Comparison of ENCODE assay signal across 8 cellular contexts in the genomic region with DNA sequence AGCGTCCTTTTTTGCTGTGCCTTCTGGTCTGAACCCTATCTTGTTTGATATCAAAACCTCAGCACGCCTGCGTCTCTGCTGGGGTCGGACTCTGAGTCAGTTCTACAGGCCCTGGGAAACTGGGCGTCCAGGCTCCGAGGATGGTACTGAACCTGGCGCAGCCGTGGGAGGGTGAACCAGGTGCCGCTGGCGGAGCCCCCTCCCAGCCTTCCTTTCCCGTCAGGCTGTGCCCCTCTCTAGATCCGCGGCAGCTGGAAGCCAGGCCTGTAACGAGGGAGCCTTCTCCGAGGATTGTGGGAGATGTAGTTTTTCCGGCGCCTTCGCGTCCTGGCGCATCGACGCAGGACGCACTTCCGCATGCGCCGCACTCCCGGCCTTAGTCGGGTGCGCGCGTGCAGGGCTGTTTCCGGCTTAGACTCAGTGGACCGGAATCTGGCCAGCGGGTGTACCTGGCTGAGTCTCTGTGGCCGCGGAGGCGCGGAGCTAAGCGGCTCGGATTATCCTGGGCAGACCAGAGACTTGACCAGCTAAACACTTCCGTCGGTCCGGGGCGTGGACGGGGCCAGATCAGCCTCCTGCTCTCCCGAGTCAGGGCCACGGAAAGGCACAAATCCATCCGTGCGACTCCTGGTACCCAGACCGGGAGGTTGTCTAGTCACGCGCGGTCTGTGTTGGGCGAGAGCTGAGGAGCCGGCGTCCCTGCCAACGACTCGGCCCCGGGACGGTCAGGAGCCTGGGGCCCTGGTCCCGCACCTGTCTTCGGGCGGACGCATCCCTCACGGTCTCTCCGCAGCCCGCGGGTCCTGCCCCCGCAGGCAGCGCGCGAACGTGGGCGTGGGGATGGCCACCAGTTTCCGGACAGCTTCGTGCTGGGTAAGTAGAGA. TPM values are rescaled to one million over a fixed set of nuclear protein-coding genes. Genes with fewer than 3 reads are reported as not detected.
DNase-seq lines count a peak whose midpoint lies in the region; ATAC-seq lines count a peak whose summit lies in the region.

A gene with protein sequence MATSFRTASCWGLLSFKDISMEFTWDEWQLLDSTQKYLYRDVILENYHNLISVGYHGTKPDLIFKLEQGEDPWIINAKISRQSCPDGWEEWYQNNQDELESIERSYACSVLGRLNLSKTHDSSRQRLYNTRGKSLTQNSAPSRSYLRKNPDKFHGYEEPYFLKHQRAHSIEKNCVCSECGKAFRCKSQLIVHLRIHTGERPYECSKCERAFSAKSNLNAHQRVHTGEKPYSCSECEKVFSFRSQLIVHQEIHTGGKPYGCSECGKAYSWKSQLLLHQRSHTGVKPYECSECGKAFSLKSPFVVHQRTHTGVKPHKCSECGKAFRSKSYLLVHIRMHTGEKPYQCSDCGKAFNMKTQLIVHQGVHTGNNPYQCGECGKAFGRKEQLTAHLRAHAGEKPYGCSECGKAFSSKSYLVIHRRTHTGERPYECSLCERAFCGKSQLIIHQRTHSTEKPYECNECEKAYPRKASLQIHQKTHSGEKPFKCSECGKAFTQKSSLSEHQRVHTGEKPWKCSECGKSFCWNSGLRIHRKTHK (plus strand): TSS at position 367 of the 884 bp plus-strand sequence. CDS start 474 bp downstream, at position 841.

- H2BK120ac ChIP-seq in mesendoderm (ENCODE audit: low read depth, low read length), result no peak within 1 kb of the TSS

- H3K9me3 ChIP-seq in NT2/D1 (ENCODE audit: insufficient read depth, low read length), result peaks cover 3% of the 10 kb centered on the region; the same call in 1 of the 2 replicates
- H3K9me3 ChIP-seq in endocrine pancreas (ENCODE audit: control insufficient read depth, low read length), result no peaks in the 10 kb centered on the region

- no CpG with 5 or more reads among the region's 76 CpGs for WGBS in mesendoderm (ENCODE audit: extremely low coverage, insufficient coverage, low lambda C conversion rate)

- H3K4me2 ChIP-seq in mesendoderm (ENCODE audit: low read length), result peak within 1 kb of the TSS; percentile 91

- H3K9ac ChIP-seq in NT2/D1 (ENCODE audit: insufficient read length, low read depth) (peak within 1 kb of the TSS; percentile 97), endocrine pancreas (ENCODE audit: control insufficient read depth, insufficient read depth, low read length) (peak within 1 kb of the TSS; percentile 89), mesendoderm (ENCODE audit: low read length) (peak within 1 kb of the TSS; percentile 87)

- H3K9me3 Mint-ChIP-seq in activated CD8-positive, alpha-beta memory T cell treated with anti-CD3 and anti-CD28 coated beads, Interleukin-2, amount 10 ng/mL, durations not matched to agents 7 days and 5 days (ENCODE audit: low read depth), result peaks cover 20% of the 10 kb centered on the region

- H3K4me3 ChIP-seq in NT2/D1 (ENCODE audit: insufficient read length, low read depth) (peak within 1 kb of the TSS; percentile 96), endocrine pancreas (ENCODE audit: control insufficient read depth, insufficient read depth, low read length) (peak within 1 kb of the TSS; percentile 69), mesendoderm (ENCODE audit: low read length) (peak within 1 kb of the TSS; percentile 83)

- H3K4me1 ChIP-seq in NT2/D1 (ENCODE audit: insufficient read depth, insufficient read length) (no peaks in the 10 kb centered on the region), endocrine pancreas (ENCODE audit: control insufficient read depth, insufficient read depth, low read length) (no peaks in the 10 kb centered on the region), mesendoderm (ENCODE audit: control insufficient read depth, low read depth, low read length) (no peaks in the 10 kb centered on the region)

- CTCF ChIA-PET in activated CD8-positive, alpha-beta memory T cell treated with anti-CD3 and anti-CD28 coated beads, Interleukin-2, amount 10 ng/mL, durations not matched to agents 7 days and 5 days (lab: Charles Lee), result interaction anchor here (0.8 to 2.3 kb wide), 3 partner anchors 82 to 195 kb away, joined by 3 to 8 read pairs (median 3); partner anchors contain the start of gene ZNF268

- H3K36me3 Mint-ChIP-seq in activated CD8-positive, alpha-beta memory T cell treated with anti-CD3 and anti-CD28 coated beads, Interleukin-2, amount 10 ng/mL, durations not matched to agents 7 days and 5 days, result peaks cover 47% of the 10 kb centered on the region

- no peak within 1 kb of the TSS for H4K8ac ChIP-seq in mesendoderm (ENCODE audit: low read depth, low read length)

- no peak within 1 kb of the TSS for H3K23ac ChIP-seq in mesendoderm (ENCODE audit: low read length)

- peak; percentile 98 for ATAC-seq in GM21381 (IDR thresholded peaks at IDR 0.05; ENCODE audit: unreplicated experiment)
- ATAC-seq in activated CD8-positive, alpha-beta memory T cell treated with anti-CD3 and anti-CD28 coated beads, Interleukin-2, amount 10 ng/mL, durations not matched to agents 7 days and 5 days, result peak; percentile 97

- peak within 1 kb of the TSS; percentile 56 for H4K5ac ChIP-seq in mesendoderm (ENCODE audit: low read length)

- H3K27ac Mint-ChIP-seq in activated CD8-positive, alpha-beta memory T cell treated with anti-CD3 and anti-CD28 coated beads, Interleukin-2, amount 10 ng/mL, durations not matched to agents 7 days and 5 days, result peak within 1 kb of the TSS; percentile 94

- H3K79me2 ChIP-seq in mesendoderm (ENCODE audit: control insufficient read depth, insufficient read depth, low read length), result peaks cover 12% of the 10 kb centered on the region

- no peaks in the 10 kb centered on the region for H3K27me3 ChIP-seq in NT2/D1 (ENCODE audit: insufficient read depth, insufficient read length)
- no peaks in the 10 kb centered on the region for H3K27me3 ChIP-seq in endocrine pancreas (ENCODE audit: control insufficient read depth, insufficient read depth, low read length)
- no peaks in the 10 kb centered on the region for H3K27me3 ChIP-seq in mesendoderm (ENCODE audit: insufficient read depth, low read length, poor library complexity)

- H3K27ac ChIP-seq in mesendoderm (ENCODE audit: low read depth, low read length), result no peak within 1 kb of the TSS

- H3K56ac ChIP-seq in mesendoderm (ENCODE audit: low read length), result peak within 1 kb of the TSS; percentile 94

- H3K4ac ChIP-seq in mesendoderm (ENCODE audit: low read depth, low read length), result no peak within 1 kb of the TSS

- no peak within 1 kb of the TSS for H3K18ac ChIP-seq in mesendoderm (ENCODE audit: low read length)

- H2AK5ac ChIP-seq in mesendoderm (ENCODE audit: low read length), result no peak within 1 kb of the TSS

- peaks cover 32% of the 10 kb centered on the region for H3K4me1 Mint-ChIP-seq in activated CD8-positive, alpha-beta memory T cell treated with anti-CD3 and anti-CD28 coated beads, Interleukin-2, amount 10 ng/mL, durations not matched to agents 7 days and 5 days

- H3K4me3 Mint-ChIP-seq in activated CD8-positive, alpha-beta memory T cell treated with anti-CD3 and anti-CD28 coated beads, Interleukin-2, amount 10 ng/mL, durations not matched to agents 7 days and 5 days, result peak within 1 kb of the TSS; percentile 90

- H3K79me1 ChIP-seq in mesendoderm (ENCODE audit: low read length), result peaks cover 11% of the 10 kb centered on the region

- H3K36me3 ChIP-seq in NT2/D1 (ENCODE audit: insufficient read depth, insufficient read length, low read length) (peaks cover 16% of the 10 kb centered on the region), endocrine pancreas (ENCODE audit: control insufficient read depth, insufficient read depth, low read length) (no peaks in the 10 kb centered on the region), mesendoderm (ENCODE audit: control insufficient read depth, insufficient read depth, low read length) (no peaks in the 10 kb centered on the region)

- no peak within 1 kb of the TSS for H2BK5ac ChIP-seq in mesendoderm (ENCODE audit: low read length)

- DNase-seq in COR-L47 (lab: John Stamatoyannopoulos, UW) (peak; percentile 93), HUDEP-2 (lab: John Stamatoyannopoulos, UW; ENCODE audit: unreplicated experiment in 76 of 76) (peak in 75 of 76 experiments; percentile 6 to 88 (median 74)), NT2/D1 (ENCODE audit: low read depth, low spot score) (peak; percentile 92), mesendoderm (peak; percentile 98)
- peak; percentile 93 for DNase-seq in activated CD8-positive, alpha-beta memory T cell treated with anti-CD3 and anti-CD28 coated beads, Interleukin-2, amount 10 ng/mL, durations not matched to agents 7 days and 5 days
- peak; percentile 77 for DNase-seq in stimulated activated CD8-positive, alpha-beta memory T cell treated with anti-CD3 and anti-CD28 coated beads, Interleukin-15, amount 100 ng/mL, for 1 hour (ENCODE audit: low read depth)

- no peak within 1 kb of the TSS for H2BK15ac ChIP-seq in mesendoderm (replicated peaks; ENCODE audit: low read depth)

- no peaks in the 10 kb centered on the region for H3K27me3 Mint-ChIP-seq in activated CD8-positive, alpha-beta memory T cell treated with anti-CD3 and anti-CD28 coated beads, Interleukin-2, amount 10 ng/mL, durations not matched to agents 7 days and 5 days

RNA-seq across cellular contexts. Expression of the gene that starts here (rescaled TPM):
- total RNA-seq in activated CD8-positive, alpha-beta memory T cell treated with anti-CD3 and anti-CD28 coated beads, Interleukin-2, amount 10 ng/mL, durations not matched to agents 7 days and 5 days, result 10 to 100 TPM; 14.6 to 22.1 TPM
- polyA plus RNA-seq in mesendoderm (2013, experiment 1 of 2), result 5.2 TPM
- polyA plus RNA-seq in mesendoderm (2013, experiment 2 of 2), result 5.5 TPM
